ENCODE assay signal across 7 cellular contexts in the genomic region with DNA sequence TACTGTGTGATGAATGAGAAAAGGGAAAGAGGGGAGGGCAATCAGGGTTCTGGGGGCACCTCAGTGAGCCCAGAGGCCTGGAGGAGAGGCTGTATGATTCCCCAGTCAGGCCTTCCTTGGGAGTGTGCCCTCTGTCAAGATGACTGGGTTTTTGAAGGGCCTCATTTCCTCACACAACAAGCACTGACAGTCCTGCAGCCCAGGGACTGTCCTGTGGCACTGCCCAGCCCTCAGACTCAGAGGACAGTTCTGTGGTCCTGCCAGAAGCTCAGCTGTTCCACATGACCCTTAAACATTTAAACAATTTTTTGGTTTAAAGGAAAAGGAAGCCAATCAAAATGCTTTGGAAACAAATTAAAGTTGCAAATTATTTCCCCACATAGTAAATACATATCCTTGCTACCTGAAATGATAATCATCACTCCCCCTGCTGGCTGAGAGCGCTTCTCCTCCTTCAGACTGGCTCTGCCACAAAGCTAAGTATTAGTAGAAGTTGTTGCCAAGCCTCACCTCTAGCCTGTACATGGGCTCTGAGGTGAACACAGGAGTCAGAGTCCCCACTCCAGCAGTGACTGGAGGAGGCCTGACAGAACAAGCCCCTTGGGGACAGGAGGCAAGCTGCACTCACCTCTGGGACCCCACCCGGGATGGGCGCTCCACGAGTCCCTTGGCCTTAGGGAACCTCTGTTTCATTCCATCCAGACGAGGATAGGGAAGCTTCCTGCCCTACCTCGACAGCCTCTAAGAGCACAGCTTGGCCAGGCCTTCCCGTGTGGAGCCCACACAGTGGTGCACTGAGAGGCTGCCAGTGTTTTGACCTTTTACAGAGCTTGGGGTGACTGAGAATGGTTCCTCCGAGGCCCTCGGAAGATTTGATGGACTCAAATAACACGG.
A peak's percentile ranks its signal among the peaks of the same experiment; 100 is the strongest.
DNase-seq lines count a peak whose midpoint lies in the region; TF ChIP-seq lines count a peak whose summit lies in the region.

No MANE protein-coding gene starts in this region.

- H3K27ac Mint-ChIP-seq in nephron progenitor cell = no peak overlapping the region

- no peak overlapping the region for H3K4me3 ChIP-seq in epithelial cell of esophagus (ENCODE audit: low read length)

- H3K4me1 Mint-ChIP-seq in nephron progenitor cell = peaks cover 23% of the 10 kb centered on the region

- H3K36me3 Mint-ChIP-seq in nephron progenitor cell (ENCODE audit: low read depth) = peaks cover 49% of the 10 kb centered on the region

- H3K27me3 Mint-ChIP-seq in nephron progenitor cell (ENCODE audit: low read depth, poor library complexity) = peaks cover 6% of the 10 kb centered on the region

- H3K27ac ChIP-seq in VCaP = peak overlapping the region; percentile 51

- peak; percentile 43 for DNase-seq in Daoy (ENCODE audit: low read depth)
- peak; percentile 71 for DNase-seq in epithelial cell of esophagus (ENCODE audit: low read depth)
- no peak for DNase-seq in nephron progenitor cell
- no peak for DNase-seq in GOT3 (lab: John Stamatoyannopoulos, UW)
- no peak for DNase-seq in OCI-M2 (lab: John Stamatoyannopoulos, UW; ENCODE audit: unreplicated experiment)

- TF ChIP-seq RAD21 in Ishikawa (IDR thresholded peaks at IDR 0.05; ENCODE audit: low read depth) = peak; percentile 62

- TF ChIP-seq CTCF in VCaP (conservative IDR thresholded peaks at IDR 0.05) (peak; percentile 85), epithelial cell of esophagus (IDR thresholded peaks at IDR 0.05; ENCODE audit: insufficient read depth, low read depth, low read length, missing control alignments) (peak; percentile 76), nephron progenitor cell (IDR thresholded peaks at IDR 0.05) (peak; percentile 36)

- H3K9me3 Mint-ChIP-seq in nephron progenitor cell = peaks cover 30% of the 10 kb centered on the region

- TF ChIP-seq EP300 in Ishikawa (IDR thresholded peaks at IDR 0.05; ENCODE audit: borderline replicate concordance) = no peak

- H3K4me3 Mint-ChIP-seq in nephron progenitor cell = no peak overlapping the region

TF ChIP-seq in Ishikawa, 13 proteins besides CTCF, POLR2A, EP300 and RAD21:
- no peak for TF ChIP-seq YY1 (IDR thresholded peaks at IDR 0.05; ENCODE audit: low read depth)
- TF ChIP-seq, protein P1, sequence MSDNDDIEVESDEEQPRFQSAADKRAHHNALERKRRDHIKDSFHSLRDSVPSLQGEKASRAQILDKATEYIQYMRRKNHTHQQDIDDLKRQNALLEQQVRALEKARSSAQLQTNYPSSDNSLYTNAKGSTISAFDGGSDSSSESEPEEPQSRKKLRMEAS (IDR thresholded peaks at IDR 0.05) = no peak
- TF ChIP-seq EGR1 (IDR thresholded peaks at IDR 0.05) = no peak
- no peak for TF ChIP-seq TEAD4 (IDR thresholded peaks at IDR 0.05)
- no peak for TF ChIP-seq TAF1 (IDR thresholded peaks at IDR 0.05; ENCODE audit: low read depth)

Comparison
In these comparisons a context has a peak if more than half of its experiments do, and no peak if none do; other contexts are left out.
1. DNase-seq: peak in Daoy (single experiment) and epithelial cell of esophagus (single experiment); none in nephron progenitor cell (single experiment), GOT3 (single experiment) and OCI-M2 (single experiment).
2. Peak in every context shown above with its lines, with median percentiles within 50 percentile points of each other: CTCF ChIP-seq.